Comparison of ENCODE assay signal across 8 cellular contexts in genomic region chr2:112481528-112482228, GRCh38. TPM values are rescaled to one million over a fixed set of nuclear protein-coding genes. Genes with fewer than 3 reads are reported as not detected.
DNase-seq lines count a peak whose midpoint lies in the region; ATAC-seq and TF ChIP-seq lines count a peak whose summit lies in the region.

TSS of gene TTL (plus strand) at chr2:112482156. CDS start at chr2:112482345, 189 bp downstream.

- no peaks in the 10 kb centered on the region for H3K9me3 Mint-ChIP-seq in activated CD4-positive, alpha-beta memory T cell treated with anti-CD3 and anti-CD28 coated beads for 36 hours

- H3K36me3 ChIP-seq in lower lobe of right lung: no peaks in the 10 kb centered on the region

- no peaks in the 10 kb centered on the region for H3K27me3 Mint-ChIP-seq in activated CD4-positive, alpha-beta memory T cell treated with anti-CD3 and anti-CD28 coated beads for 36 hours

- DNase-seq in AG09309 (ENCODE audit: low read depth) (no peak), NCI-H526 treated with DMSO at 0.1 percent for 48 hours (lab: John Stamatoyannopoulos, UW) (peak; percentile 68), ecto neural progenitor cell (ENCODE audit: low spot score) (peak; percentile 80), lower lobe of right lung (peak; percentile 86)
- DNase-seq in activated CD4-positive, alpha-beta memory T cell treated with anti-CD3 and anti-CD28 coated beads for 36 hours: peak; percentile 83
- peak in 2 of 3 donors; percentile 57 to 78 for DNase-seq in stimulated activated CD4-positive, alpha-beta T cell treated with anti-CD3 and anti-CD28 coated beads, TNF-alpha, amount 100 ng/mL, for 1 hour (ENCODE audit: low read depth in 3 of 3, low spot score in 1 of 3)

- TF ChIP-seq CTCF in AG09309 (IDR thresholded peaks at IDR 0.05; ENCODE audit: control insufficient read depth, insufficient read depth, low read depth, low read length, missing control alignments) (no peak), lower lobe of right lung (IDR thresholded peaks at IDR 0.05) (no peak)

- CTCF ChIA-PET in activated CD4-positive, alpha-beta memory T cell treated with anti-CD3 and anti-CD28 coated beads for 36 hours (lab: Charles Lee): interaction anchor here (0.6 to 3.4 kb wide), 11 partner anchors 11 to 360 kb away, joined by 3 to 27 read pairs (median 6); partner anchors contain the start of gene POLR1B

- peak within 1 kb of the TSS; percentile 89 for H3K4me3 ChIP-seq in AG09309 (ENCODE audit: control insufficient read depth, low read depth, low read length)
- peak within 1 kb of the TSS; percentile 89 for H3K4me3 ChIP-seq in lower lobe of right lung

- peak within 1 kb of the TSS; percentile 89 for H3K27ac ChIP-seq in lower lobe of right lung

- H3K27ac Mint-ChIP-seq in activated CD4-positive, alpha-beta memory T cell treated with anti-CD3 and anti-CD28 coated beads for 36 hours: peak within 1 kb of the TSS; percentile 77

- no peaks in the 10 kb centered on the region for H3K27me3 ChIP-seq in lower lobe of right lung (ENCODE audit: low read depth)

- ATAC-seq in GM18873 (IDR thresholded peaks at IDR 0.05; ENCODE audit: low FRiP score, unreplicated experiment): peak; percentile 38
- ATAC-seq in HG03135 (IDR thresholded peaks at IDR 0.05; ENCODE audit: unreplicated experiment): peak; percentile 70
- ATAC-seq in lower lobe of right lung: peak; percentile 95 to 96

- POLR2A ChIA-PET in activated CD4-positive, alpha-beta memory T cell treated with anti-CD3 and anti-CD28 coated beads for 36 hours (lab: Charles Lee): no interaction called here

- H3K4me1 Mint-ChIP-seq in activated CD4-positive, alpha-beta memory T cell treated with anti-CD3 and anti-CD28 coated beads for 36 hours (ENCODE audit: low read depth): peaks cover 34% of the 10 kb centered on the region

- peaks cover 32% of the 10 kb centered on the region for H3K4me1 ChIP-seq in lower lobe of right lung

- intact Hi-C loops in activated CD4-positive, alpha-beta memory T cell treated with anti-CD3 and anti-CD28 coated beads for 36 hours (cut with micrococcal nuclease): loop anchor here (1.0 to 5.0 kb wide), 5 partner anchors 49 to 224 kb away; partner anchors contain the start of genes CHCHD5, POLR1B, RGPD8 and ZC3H8
- intact Hi-C loops in lower lobe of right lung (cut with DNase I): no loop called here

- no peaks in the 10 kb centered on the region for H3K9me3 ChIP-seq in lower lobe of right lung

- H3K4me3 Mint-ChIP-seq in activated CD4-positive, alpha-beta memory T cell treated with anti-CD3 and anti-CD28 coated beads for 36 hours: peak within 1 kb of the TSS; percentile 92

- peaks cover 12% of the 10 kb centered on the region for H3K36me3 Mint-ChIP-seq in activated CD4-positive, alpha-beta memory T cell treated with anti-CD3 and anti-CD28 coated beads for 36 hours

RNA-seq across cellular contexts. Expression of gene TTL, which starts in this region (rescaled TPM):
- 10 to 100 TPM; 36.7 to 39.0 TPM for total RNA-seq in activated CD4-positive, alpha-beta memory T cell treated with anti-CD3 and anti-CD28 coated beads for 36 hours
- total RNA-seq in lower lobe of right lung: 48.5 TPM

Comparison
In these comparisons a context has a peak if more than half of its experiments do, and no peak if none do; other contexts are left out.
1. ATAC-seq: peak in every context shown above with its lines; median percentile 96 in lower lobe of right lung; 70 in HG03135; 38 in GM18873.